1 cellular context compared by ENCODE assay signal in genomic region chr14:60085693-60086092, GRCh38.
A peak's percentile ranks its signal among the peaks of the same experiment; 100 is the strongest.
TF ChIP-seq lines count a peak whose summit lies in the region.

No MANE protein-coding gene starts in this region.

TF ChIP-seq in K562, 482 proteins besides CTCF, POLR2A, EP300 and RAD21 (continued from another document):
- TF ChIP-seq ID3 (CRISPR knock-in tag; IDR thresholded peaks at IDR 0.05) (no peak), ID3 (tag; IDR thresholded peaks at IDR 0.05) (no peak), GTF2A2 (tag; IDR thresholded peaks at IDR 0.05) (no peak), BMI1 (IDR thresholded peaks at IDR 0.05; ENCODE audit: low read length) (no peak), NONO (IDR thresholded peaks at IDR 0.05; ENCODE audit: low read depth in 2 of 2, low read length in 1 of 2) (no peak), HNRNPH1 (optimal IDR thresholded peaks at IDR 0.05; ENCODE audit: low read depth, low read length) (no peak), NFE2 (IDR thresholded peaks at IDR 0.05; ENCODE audit: low read depth) (no peak), SMARCA4 (IDR thresholded peaks at IDR 0.05) (no peak), L3MBTL2 (IDR thresholded peaks at IDR 0.05) (no peak), ZNF347 (CRISPR knock-in tag; IDR thresholded peaks at IDR 0.05; ENCODE audit: low read depth) (no peak), FOXA3 (CRISPR knock-in tag; conservative IDR thresholded peaks at IDR 0.05 in 1 of 2, IDR thresholded peaks at IDR 0.05 in 1 of 2) (no peak), C11orf30 (IDR thresholded peaks at IDR 0.05; ENCODE audit: low read depth) (peak; percentile 49; the same call in 1 of the 2 replicates), USF2 (CRISPR knock-in tag; IDR thresholded peaks at IDR 0.05) (no peak), POLR3A (IDR thresholded peaks at IDR 0.05; ENCODE audit: borderline replicate concordance, extremely low read depth, insufficient read depth, insufficient read length) (no peak), ARNT (IDR thresholded peaks at IDR 0.05) (no peak), ZNF699 (CRISPR knock-in tag; IDR thresholded peaks at IDR 0.05; ENCODE audit: insufficient replicate concordance) (no peak)
